In genomic region chr4:112214397-112215264, GRCh38 we compare ENCODE assay signal across 8 cellular contexts. TPM values are rescaled to one million over a fixed set of nuclear protein-coding genes. Genes with fewer than 3 reads are reported as not detected.
DNase-seq lines count a peak whose midpoint lies in the region; ATAC-seq and TF ChIP-seq lines count a peak whose summit lies in the region.

No MANE protein-coding gene starts in this region.

- intact Hi-C loops in body of pancreas (cut with DNase I), result no loop called here

- H3K4me3 ChIP-seq in body of pancreas, result no peak overlapping the region
- H3K4me3 ChIP-seq in H7 (ENCODE audit: insufficient read depth, low read depth, low read length), result no peak overlapping the region

- no peak overlapping the region for H3K27ac ChIP-seq in body of pancreas

- H3K9me3 Mint-ChIP-seq in activated naive CD4-positive, alpha-beta T cell treated with anti-CD3 and anti-CD28 coated beads, Interleukin-2, amount 50 U/mL, for 72 hours, result peaks cover 0 to 5% of the 10 kb centered on the region in 2 donors

- H3K36me3 Mint-ChIP-seq in activated naive CD4-positive, alpha-beta T cell treated with anti-CD3 and anti-CD28 coated beads, Interleukin-2, amount 50 U/mL, for 72 hours, result no peaks in the 10 kb centered on the region

- H3K27ac Mint-ChIP-seq in activated naive CD4-positive, alpha-beta T cell treated with anti-CD3 and anti-CD28 coated beads, Interleukin-2, amount 50 U/mL, for 72 hours, result no peak overlapping the region

- peak in 6 of 7 experiments; percentile 52 to 78 (median 66) for TF ChIP-seq CTCF in body of pancreas (IDR thresholded peaks at IDR 0.05)

- H3K9me3 ChIP-seq in body of pancreas, result no peaks in the 10 kb centered on the region

- ATAC-seq in activated naive CD4-positive, alpha-beta T cell treated with anti-CD3 and anti-CD28 coated beads, Interleukin-2, amount 50 U/mL, for 72 hours, result peak; percentile 52 to 58
- ATAC-seq in body of pancreas (no peak), HG03175 (IDR thresholded peaks at IDR 0.05; ENCODE audit: unreplicated experiment) (no peak)

- H3K36me3 ChIP-seq in body of pancreas (replicated peaks in 1 of 2; ENCODE audit: insufficient read depth in 1 of 2, low read depth in 2 of 2) (no peaks in the 10 kb centered on the region), H7 (replicated peaks; ENCODE audit: control insufficient read depth, insufficient read depth, low read length) (no peaks in the 10 kb centered on the region)

- H3K4me1 ChIP-seq in body of pancreas, result no peaks in the 10 kb centered on the region

- TF ChIP-seq POLR2A in body of pancreas (IDR thresholded peaks at IDR 0.05), result no peak

- DNase-seq in activated naive CD4-positive, alpha-beta T cell treated with anti-CD3 and anti-CD28 coated beads, Interleukin-2, amount 50 U/mL, for 72 hours (ENCODE audit: low spot score in 2 of 2), result no peak
- no peak for DNase-seq in activated naive CD4-positive, alpha-beta T cell treated with anti-CD3 and anti-CD28 coated beads, Interleukin-2, amount 50 U/mL, for 16 hours
- peak; percentile 49 for DNase-seq in LoVo (ENCODE audit: low spot score)
- DNase-seq in body of pancreas, result no peak
- DNase-seq in midbrain (lab: John Stamatoyannopoulos, UW), result peak; percentile 2
- DNase-seq in stimulated activated CD4-positive, alpha-beta T cell treated with anti-CD3 and anti-CD28 coated beads, Interleukin-2, amount 100 ng/mL, for 48 hours, result no peak
- DNase-seq in H7, result no peak

- H3K27me3 ChIP-seq in body of pancreas, result no peaks in the 10 kb centered on the region
- no peaks in the 10 kb centered on the region for H3K27me3 ChIP-seq in H7 (ENCODE audit: control insufficient read depth, insufficient read depth, low read length)

RNA-seq across cellular contexts. Expression of gene AP1AR, which starts 17.0 kb away (rescaled TPM):
- total RNA-seq in activated naive CD4-positive, alpha-beta T cell treated with anti-CD3 and anti-CD28 coated beads, Interleukin-2, amount 50 U/mL, for 72 hours, result 10 to 100 TPM; 15.0 to 19.2 TPM
- 10 to 100 TPM in 1 of 2 donors, 1 to 10 TPM in 1; 9.1 to 12.5 TPM for total RNA-seq in body of pancreas
- total RNA-seq in H7 (2014; rRNA removed; shearing (Covaris generic)), result 24.3 and 25.8 TPM in 2 replicates

Comparison
In these comparisons a context has a peak if more than half of its experiments do, and no peak if none do; other contexts are left out.
1. ATAC-seq: peak in activated naive CD4-positive, alpha-beta T cell treated with anti-CD3 and anti-CD28 coated beads, Interleukin-2, amount 50 U/mL, for 72 hours (2 of 2); none in body of pancreas (single experiment) and HG03175 (single experiment).
2. DNase-seq: peak in LoVo (single experiment) and midbrain (single experiment); none in activated naive CD4-positive, alpha-beta T cell treated with anti-CD3 and anti-CD28 coated beads, Interleukin-2, amount 50 U/mL, for 72 hours (0 of 2), activated naive CD4-positive, alpha-beta T cell treated with anti-CD3 and anti-CD28 coated beads, Interleukin-2, amount 50 U/mL, for 16 hours (single experiment), body of pancreas (0 of 4), stimulated activated CD4-positive, alpha-beta T cell treated with anti-CD3 and anti-CD28 coated beads, Interleukin-2, amount 100 ng/mL, for 48 hours (0 of 2) and H7 (single experiment).